In the genomic region with DNA sequence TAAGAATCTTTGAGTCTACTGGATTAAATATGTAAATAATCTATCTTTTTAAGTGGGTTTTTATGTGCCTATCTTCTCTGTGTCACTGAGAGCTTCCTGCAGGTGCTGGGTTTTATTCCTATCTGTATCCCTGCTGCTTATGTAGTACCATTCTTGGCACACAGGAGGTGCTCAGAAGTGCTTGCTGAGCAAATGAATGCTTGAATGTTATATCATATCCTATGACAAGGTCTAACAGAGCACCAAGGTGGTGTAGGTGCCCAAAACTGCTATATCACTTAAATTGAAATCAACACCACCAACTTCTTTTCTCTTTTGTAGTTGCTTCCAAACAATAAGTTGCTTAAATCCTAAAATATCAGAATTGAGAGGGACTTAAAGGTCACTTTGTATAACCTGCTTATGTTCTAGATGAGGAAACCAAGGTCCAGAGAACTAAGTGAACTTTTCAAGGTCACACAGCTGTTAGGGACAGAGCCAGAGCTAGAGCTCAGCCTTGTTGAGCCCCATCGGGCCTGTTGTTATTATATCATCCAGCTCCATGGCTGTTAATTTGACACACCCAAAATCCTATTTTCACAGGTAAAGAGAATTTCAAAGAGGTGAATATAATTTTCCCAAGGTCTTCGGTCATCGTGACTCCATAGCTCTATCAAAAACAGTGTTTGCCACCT, we compare ENCODE assay signal across 1 cellular context.
TF ChIP-seq lines count a peak whose summit lies in the region.

No MANE protein-coding gene starts in this region.

TF ChIP-seq in K562, 482 proteins besides CTCF, POLR2A, EP300 and RAD21 (continued from another document):
- no peak for TF ChIP-seq HSF4 (CRISPR knock-in tag; IDR thresholded peaks at IDR 0.05; ENCODE audit: borderline replicate concordance)
- TF ChIP-seq, protein P1, sequence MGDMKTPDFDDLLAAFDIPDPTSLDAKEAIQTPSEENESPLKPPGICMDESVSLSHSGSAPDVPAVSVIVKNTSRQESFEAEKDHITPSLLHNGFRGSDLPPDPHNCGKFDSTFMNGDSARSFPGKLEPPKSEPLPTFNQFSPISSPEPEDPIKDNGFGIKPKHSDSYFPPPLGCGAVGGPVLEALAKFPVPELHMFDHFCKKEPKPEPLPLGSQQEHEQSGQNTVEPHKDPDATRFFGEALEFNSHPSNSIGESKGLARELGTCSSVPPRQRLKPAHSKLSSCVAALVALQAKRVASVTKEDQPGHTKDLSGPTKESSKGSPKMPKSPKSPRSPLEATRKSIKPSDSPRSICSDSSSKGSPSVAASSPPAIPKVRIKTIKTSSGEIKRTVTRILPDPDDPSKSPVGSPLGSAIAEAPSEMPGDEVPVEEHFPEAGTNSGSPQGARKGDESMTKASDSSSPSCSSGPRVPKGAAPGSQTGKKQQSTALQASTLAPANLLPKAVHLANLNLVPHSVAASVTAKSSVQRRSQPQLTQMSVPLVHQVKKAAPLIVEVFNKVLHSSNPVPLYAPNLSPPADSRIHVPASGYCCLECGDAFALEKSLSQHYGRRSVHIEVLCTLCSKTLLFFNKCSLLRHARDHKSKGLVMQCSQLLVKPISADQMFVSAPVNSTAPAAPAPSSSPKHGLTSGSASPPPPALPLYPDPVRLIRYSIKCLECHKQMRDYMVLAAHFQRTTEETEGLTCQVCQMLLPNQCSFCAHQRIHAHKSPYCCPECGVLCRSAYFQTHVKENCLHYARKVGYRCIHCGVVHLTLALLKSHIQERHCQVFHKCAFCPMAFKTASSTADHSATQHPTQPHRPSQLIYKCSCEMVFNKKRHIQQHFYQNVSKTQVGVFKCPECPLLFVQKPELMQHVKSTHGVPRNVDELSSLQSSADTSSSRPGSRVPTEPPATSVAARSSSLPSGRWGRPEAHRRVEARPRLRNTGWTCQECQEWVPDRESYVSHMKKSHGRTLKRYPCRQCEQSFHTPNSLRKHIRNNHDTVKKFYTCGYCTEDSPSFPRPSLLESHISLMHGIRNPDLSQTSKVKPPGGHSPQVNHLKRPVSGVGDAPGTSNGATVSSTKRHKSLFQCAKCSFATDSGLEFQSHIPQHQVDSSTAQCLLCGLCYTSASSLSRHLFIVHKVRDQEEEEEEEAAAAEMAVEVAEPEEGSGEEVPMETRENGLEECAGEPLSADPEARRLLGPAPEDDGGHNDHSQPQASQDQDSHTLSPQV (IDR thresholded peaks at IDR 0.05), result peak; percentile 43; the same call in 1 of the 2 replicates
- no peak for TF ChIP-seq ZNF785 (CRISPR knock-in tag; IDR thresholded peaks at IDR 0.05)
- TF ChIP-seq, protein P2, sequence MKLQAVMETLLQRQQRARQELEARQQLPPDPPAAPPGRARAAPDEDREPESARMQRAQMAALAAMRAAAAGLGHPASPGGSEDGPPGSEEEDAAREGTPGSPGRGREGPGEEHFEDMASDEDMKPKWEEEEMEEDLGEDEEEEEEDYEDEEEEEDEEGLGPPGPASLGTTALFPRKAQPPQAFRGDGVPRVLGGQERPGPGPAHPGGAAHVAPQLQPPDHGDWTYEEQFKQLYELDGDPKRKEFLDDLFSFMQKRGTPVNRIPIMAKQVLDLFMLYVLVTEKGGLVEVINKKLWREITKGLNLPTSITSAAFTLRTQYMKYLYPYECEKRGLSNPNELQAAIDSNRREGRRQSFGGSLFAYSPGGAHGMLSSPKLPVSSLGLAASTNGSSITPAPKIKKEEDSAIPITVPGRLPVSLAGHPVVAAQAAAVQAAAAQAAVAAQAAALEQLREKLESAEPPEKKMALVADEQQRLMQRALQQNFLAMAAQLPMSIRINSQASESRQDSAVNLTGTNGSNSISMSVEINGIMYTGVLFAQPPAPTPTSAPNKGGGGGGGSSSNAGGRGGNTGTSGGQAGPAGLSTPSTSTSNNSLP (IDR thresholded peaks at IDR 0.05; ENCODE audit: borderline replicate concordance, low read depth, low read length), result 0 out of 2 replicates have a peak, but pooled peaks have one; percentile 12
- TF ChIP-seq HCFC1 (IDR thresholded peaks at IDR 0.05; ENCODE audit: low read depth, low read length), result no peak
- no peak for TF ChIP-seq KLF16 (IDR thresholded peaks at IDR 0.05)
- peak; percentile 42 for TF ChIP-seq SMAD1 (IDR thresholded peaks at IDR 0.05; ENCODE audit: low read depth, low read length, partially characterized antibody)
- TF ChIP-seq SP2 (IDR thresholded peaks at IDR 0.05; ENCODE audit: extremely low read depth, low read depth, low read length, poor library complexity, severe bottlenecking), result no peak
- TF ChIP-seq FOXJ3 (CRISPR knock-in tag; IDR thresholded peaks at IDR 0.05), result no peak
- no peak for TF ChIP-seq NR4A1 (CRISPR knock-in tag; IDR thresholded peaks at IDR 0.05)
- TF ChIP-seq NR4A1 (tag; IDR thresholded peaks at IDR 0.05), result 0 out of 2 replicates have a peak, but pooled peaks have one; percentile 53
- TF ChIP-seq MAFG (tag; conservative IDR thresholded peaks at IDR 0.05), result 0 out of 2 replicates have a peak, but pooled peaks have one; percentile 14
- TF ChIP-seq, protein P3, sequence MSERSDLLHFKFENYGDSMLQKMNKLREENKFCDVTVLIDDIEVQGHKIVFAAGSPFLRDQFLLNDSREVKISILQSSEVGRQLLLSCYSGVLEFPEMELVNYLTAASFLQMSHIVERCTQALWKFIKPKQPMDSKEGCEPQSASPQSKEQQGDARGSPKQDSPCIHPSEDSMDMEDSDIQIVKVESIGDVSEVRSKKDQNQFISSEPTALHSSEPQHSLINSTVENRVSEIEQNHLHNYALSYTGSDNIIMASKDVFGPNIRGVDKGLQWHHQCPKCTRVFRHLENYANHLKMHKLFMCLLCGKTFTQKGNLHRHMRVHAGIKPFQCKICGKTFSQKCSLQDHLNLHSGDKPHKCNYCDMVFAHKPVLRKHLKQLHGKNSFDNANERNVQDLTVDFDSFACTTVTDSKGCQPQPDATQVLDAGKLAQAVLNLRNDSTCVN (CRISPR knock-in tag; IDR thresholded peaks at IDR 0.05), result no peak
- peak; percentile 44; the same call in 1 of the 2 replicates for TF ChIP-seq GATAD2A (IDR thresholded peaks at IDR 0.05)
- TF ChIP-seq ZNF764 (CRISPR knock-in tag; IDR thresholded peaks at IDR 0.05; ENCODE audit: low read depth), result 0 out of 2 replicates have a peak, but pooled peaks have one; percentile 36
- no peak for TF ChIP-seq TSC22D4 (tag; IDR thresholded peaks at IDR 0.05)
- no peak for TF ChIP-seq NR2F6 (CRISPR knock-in tag; IDR thresholded peaks at IDR 0.05)
- no peak for TF ChIP-seq YY1 (IDR thresholded peaks at IDR 0.05; ENCODE audit: borderline replicate concordance in 1 of 3, control insufficient read depth in 1 of 3, extremely low read depth in 1 of 3, insufficient read depth in 3 of 3, insufficient read length in 1 of 3, insufficient replicate concordance in 2 of 3, low read depth in 1 of 3, low read length in 2 of 3)
- peak; percentile 59; the same call in 1 of the 2 replicates for TF ChIP-seq SMAD4 (CRISPR knock-in tag; conservative IDR thresholded peaks at IDR 0.05)
- no peak for TF ChIP-seq POLR3G (IDR thresholded peaks at IDR 0.05; ENCODE audit: extremely low read depth, insufficient read length, insufficient replicate concordance)
- TF ChIP-seq ARNT (IDR thresholded peaks at IDR 0.05), result no peak
- 0 out of 2 replicates have a peak, but pooled peaks have one; percentile 14 for TF ChIP-seq JUND (IDR thresholded peaks at IDR 0.05; ENCODE audit: borderline replicate concordance, low read depth, low read length)
- TF ChIP-seq JUND (tag; IDR thresholded peaks at IDR 0.05; ENCODE audit: borderline replicate concordance, low read depth, low read length), result peak; percentile 50; the same call in 1 of the 3 replicates
- peak; percentile 73; the same call in 1 of the 2 replicates for TF ChIP-seq DMBX1 (CRISPR knock-in tag; IDR thresholded peaks at IDR 0.05; ENCODE audit: borderline replicate concordance)
- TF ChIP-seq TAF7 (tag; IDR thresholded peaks at IDR 0.05), result no peak
- TF ChIP-seq ZNF174 (CRISPR knock-in tag; IDR thresholded peaks at IDR 0.05), result no peak
- no peak for TF ChIP-seq HDAC8 (tag; IDR thresholded peaks at IDR 0.05)
- TF ChIP-seq ZC3H8 (IDR thresholded peaks at IDR 0.05), result no peak
- TF ChIP-seq, protein P4, sequence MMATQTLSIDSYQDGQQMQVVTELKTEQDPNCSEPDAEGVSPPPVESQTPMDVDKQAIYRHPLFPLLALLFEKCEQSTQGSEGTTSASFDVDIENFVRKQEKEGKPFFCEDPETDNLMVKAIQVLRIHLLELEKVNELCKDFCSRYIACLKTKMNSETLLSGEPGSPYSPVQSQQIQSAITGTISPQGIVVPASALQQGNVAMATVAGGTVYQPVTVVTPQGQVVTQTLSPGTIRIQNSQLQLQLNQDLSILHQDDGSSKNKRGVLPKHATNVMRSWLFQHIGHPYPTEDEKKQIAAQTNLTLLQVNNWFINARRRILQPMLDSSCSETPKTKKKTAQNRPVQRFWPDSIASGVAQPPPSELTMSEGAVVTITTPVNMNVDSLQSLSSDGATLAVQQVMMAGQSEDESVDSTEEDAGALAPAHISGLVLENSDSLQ (IDR thresholded peaks at IDR 0.05), result 0 out of 2 replicates have a peak, but pooled peaks have one; percentile 13
- TF ChIP-seq NRF1 (conservative IDR thresholded peaks at IDR 0.05 in 1 of 2, IDR thresholded peaks at IDR 0.05 in 1 of 2), result no peak
- TF ChIP-seq SMARCB1 (IDR thresholded peaks at IDR 0.05; ENCODE audit: insufficient read length, low read depth), result no peak
- TF ChIP-seq XRCC4 (IDR thresholded peaks at IDR 0.05; ENCODE audit: extremely low read depth, insufficient read depth, insufficient read length), result no peak
- peak; percentile 62; the same call in 1 of the 2 replicates for TF ChIP-seq ESRRA (IDR thresholded peaks at IDR 0.05; ENCODE audit: borderline replicate concordance, low read depth)
- TF ChIP-seq ZBTB1 (CRISPR knock-in tag; IDR thresholded peaks at IDR 0.05; ENCODE audit: borderline replicate concordance, low read depth), result no peak
- no peak for TF ChIP-seq TCF3 (CRISPR knock-in tag; IDR thresholded peaks at IDR 0.05)
- TF ChIP-seq PHF21A (IDR thresholded peaks at IDR 0.05; ENCODE audit: borderline replicate concordance, low read depth), result no peak
- TF ChIP-seq C11orf30 (IDR thresholded peaks at IDR 0.05; ENCODE audit: low read depth), result 0 out of 2 replicates have a peak, but pooled peaks have one; percentile 22
- 0 out of 2 replicates have a peak, but pooled peaks have one; percentile 38 for TF ChIP-seq ZNF24 (IDR thresholded peaks at IDR 0.05)
- TF ChIP-seq CXXC5 (CRISPR knock-in tag; IDR thresholded peaks at IDR 0.05), result peak; percentile 67
- no peak for TF ChIP-seq HEY1 (CRISPR knock-in tag; IDR thresholded peaks at IDR 0.05; ENCODE audit: borderline replicate concordance)
- TF ChIP-seq ZNF316 (IDR thresholded peaks at IDR 0.05), result 0 out of 2 replicates have a peak, but pooled peaks have one; percentile 9
- TF ChIP-seq, protein P5, sequence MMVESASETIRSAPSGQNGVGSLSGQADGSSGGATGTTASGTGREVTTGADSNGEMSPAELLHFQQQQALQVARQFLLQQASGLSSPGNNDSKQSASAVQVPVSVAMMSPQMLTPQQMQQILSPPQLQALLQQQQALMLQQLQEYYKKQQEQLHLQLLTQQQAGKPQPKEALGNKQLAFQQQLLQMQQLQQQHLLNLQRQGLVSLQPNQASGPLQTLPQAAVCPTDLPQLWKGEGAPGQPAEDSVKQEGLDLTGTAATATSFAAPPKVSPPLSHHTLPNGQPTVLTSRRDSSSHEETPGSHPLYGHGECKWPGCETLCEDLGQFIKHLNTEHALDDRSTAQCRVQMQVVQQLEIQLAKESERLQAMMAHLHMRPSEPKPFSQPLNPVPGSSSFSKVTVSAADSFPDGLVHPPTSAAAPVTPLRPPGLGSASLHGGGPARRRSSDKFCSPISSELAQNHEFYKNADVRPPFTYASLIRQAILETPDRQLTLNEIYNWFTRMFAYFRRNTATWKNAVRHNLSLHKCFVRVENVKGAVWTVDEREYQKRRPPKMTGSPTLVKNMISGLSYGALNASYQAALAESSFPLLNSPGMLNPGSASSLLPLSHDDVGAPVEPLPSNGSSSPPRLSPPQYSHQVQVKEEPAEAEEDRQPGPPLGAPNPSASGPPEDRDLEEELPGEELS (CRISPR knock-in tag; IDR thresholded peaks at IDR 0.05; ENCODE audit: borderline replicate concordance), result no peak
- TF ChIP-seq MIER1 (IDR thresholded peaks at IDR 0.05; ENCODE audit: low read depth), result no peak
